11 cellular contexts compared by ENCODE assay signal in genomic region chr3:183377307-183377959, GRCh38. TPM values are rescaled to one million over a fixed set of nuclear protein-coding genes. Genes with fewer than 3 reads are reported as not detected.
DNase-seq lines count a peak whose midpoint lies in the region; ATAC-seq and TF ChIP-seq lines count a peak whose summit lies in the region.
"Had no signal": no experiment of that assay in that cellular context is flagged by ENCODE, and none has a peak within 500 bp of the region (broad histone marks: within the 10 kb centered on the region; RNA-seq: fewer than 3 reads in every experiment).

No MANE protein-coding gene starts in this region.

- H3K27me3 ChIP-seq in PC-3 (ENCODE audit: low read length) (no peaks in the 10 kb centered on the region), mucosa of rectum (ENCODE audit: control insufficient read depth in 2 of 2, insufficient read depth in 2 of 2, low read length in 2 of 2) (no peaks in the 10 kb centered on the region), HAP-1 (ENCODE audit: low read depth) (no peaks in the 10 kb centered on the region)
- H3K27me3 ChIP-seq: brain microvascular endothelial cell had no signal

- peak overlapping the region; percentile 91 for H3K27ac ChIP-seq in PC-3 (ENCODE audit: low read length)
- H3K27ac ChIP-seq in mucosa of rectum (ENCODE audit: low read depth in 2 of 2, low read length in 2 of 2): peak overlapping the region; percentile 63 to 65
- H3K27ac ChIP-seq: brain microvascular endothelial cell had no signal

- H3F3A ChIP-seq in PC-3 (ENCODE audit: low read length, unreplicated experiment): no peaks in the 10 kb centered on the region

- CTCF ChIA-PET in PC-3 (lab: Charles Lee): no interaction called here

- H3K4me1 ChIP-seq in PC-3 (ENCODE audit: insufficient read depth, low read length) (peaks cover 49% of the 10 kb centered on the region), mucosa of rectum (ENCODE audit: control insufficient read depth in 2 of 2, insufficient read depth in 2 of 2, low read length in 2 of 2) (no peaks in the 10 kb centered on the region), HAP-1 (peaks cover 6% of the 10 kb centered on the region)

- H3K79me2 ChIP-seq in PC-3 (ENCODE audit: low read length): no peaks in the 10 kb centered on the region

- H3K36me3 ChIP-seq in PC-3 (ENCODE audit: low read depth, low read length) (no peaks in the 10 kb centered on the region), mucosa of rectum (ENCODE audit: control insufficient read depth in 2 of 2, insufficient read depth in 2 of 2, low read length in 2 of 2) (no peaks in the 10 kb centered on the region), HAP-1 (replicated peaks) (no peaks in the 10 kb centered on the region)
- H3K36me3 ChIP-seq: brain microvascular endothelial cell had no signal

- DNase-seq in HPDE6-E6E7 (ENCODE audit: extremely low spot score) (peak; percentile 52), PC-3 (peak; percentile 73), C1 segment of cervical spinal cord (lab: John Stamatoyannopoulos, UW) (no peak), GM20000 (ENCODE audit: low spot score) (no peak), HAP-1 (ENCODE audit: low spot score in 2 of 2) (no peak)
- no peak for DNase-seq in activated CD8-positive, alpha-beta memory T cell treated with anti-CD3 and anti-CD28 coated beads, Interleukin-2, amount 50 U/mL, for 4 hours
- DNase-seq: activated B cell treated with CpG ODN at 0.5 μM for 24 hours, brain microvascular endothelial cell, GDM1 had no signal

- H3K9ac ChIP-seq in PC-3 (ENCODE audit: low read length) (peak overlapping the region; percentile 53), mucosa of rectum (ENCODE audit: low read depth in 1 of 2, low read length in 2 of 2) (no peak overlapping the region)

- no TSS peak for BruUV-seq in PC-3 (replicated peaks; lab: Mats Ljungman, UMichigan)

- peak overlapping the region; percentile 28; the same call in 1 of the 2 replicates for H3K4me3 ChIP-seq in PC-3 (ENCODE audit: low read length)
- no peak overlapping the region for H3K4me3 ChIP-seq in mucosa of rectum (ENCODE audit: low read length in 2 of 2)
- no peak overlapping the region for H3K4me3 ChIP-seq in HAP-1

- H4K20me1 ChIP-seq in PC-3 (ENCODE audit: low read length): no peaks in the 10 kb centered on the region

- in situ Hi-C loops in HAP-1 (cut with MboI; ENCODE audit: low sequenced_read_pairs): no loop called here

- H3K9me2 ChIP-seq in PC-3 (replicated peaks; ENCODE audit: low read length): no peaks in the 10 kb centered on the region

- POLR2A ChIA-PET in PC-3 (lab: Charles Lee; ENCODE audit: unreplicated experiment): no interaction called here

- H3K4me2 ChIP-seq in PC-3 (ENCODE audit: low read length): peak overlapping the region; percentile 71

- intact Hi-C loops in PC-3 (cut with micrococcal nuclease): no loop called here

- peak overlapping the region; percentile 17; the same call in 1 of the 2 replicates for H2AFZ ChIP-seq in PC-3 (ENCODE audit: low read length)

- no peaks in the 10 kb centered on the region for H3K9me3 ChIP-seq in PC-3 (ENCODE audit: low read length)
- no peaks in the 10 kb centered on the region for H3K9me3 ChIP-seq in mucosa of rectum (ENCODE audit: control insufficient read depth in 2 of 2, low read length in 2 of 2)
- H3K9me3 ChIP-seq in HAP-1: no peaks in the 10 kb centered on the region

- peak; percentile 69 for ATAC-seq in GM18517 (IDR thresholded peaks at IDR 0.05; ENCODE audit: unreplicated experiment)
- peak; percentile 41 for ATAC-seq in PC-3

- TF ChIP-seq CTCF in PC-3 (conservative IDR thresholded peaks at IDR 0.05; ENCODE audit: low read depth, low read length) (no peak), GM20000 (IDR thresholded peaks at IDR 0.05; ENCODE audit: extremely low read depth, missing control alignments) (no peak)

RNA-seq across cellular contexts. Expression of gene MCF2L2, which starts 51.0 kb away (rescaled TPM):
- 3.6 and 3.9 TPM in 2 replicates for total RNA-seq in PC-3 (2014; rRNA removed)

Comparison
In these comparisons a context has a peak if more than half of its experiments do, and no peak if none do; other contexts are left out.
1. DNase-seq: peak in HPDE6-E6E7 (single experiment) and PC-3 (single experiment); none in C1 segment of cervical spinal cord (0 of 14), activated CD8-positive, alpha-beta memory T cell treated with anti-CD3 and anti-CD28 coated beads, Interleukin-2, amount 50 U/mL, for 4 hours (single experiment), GM20000 (single experiment) and HAP-1 (0 of 2).